Comparison of ENCODE assay signal across 8 cellular contexts in the genomic region with DNA sequence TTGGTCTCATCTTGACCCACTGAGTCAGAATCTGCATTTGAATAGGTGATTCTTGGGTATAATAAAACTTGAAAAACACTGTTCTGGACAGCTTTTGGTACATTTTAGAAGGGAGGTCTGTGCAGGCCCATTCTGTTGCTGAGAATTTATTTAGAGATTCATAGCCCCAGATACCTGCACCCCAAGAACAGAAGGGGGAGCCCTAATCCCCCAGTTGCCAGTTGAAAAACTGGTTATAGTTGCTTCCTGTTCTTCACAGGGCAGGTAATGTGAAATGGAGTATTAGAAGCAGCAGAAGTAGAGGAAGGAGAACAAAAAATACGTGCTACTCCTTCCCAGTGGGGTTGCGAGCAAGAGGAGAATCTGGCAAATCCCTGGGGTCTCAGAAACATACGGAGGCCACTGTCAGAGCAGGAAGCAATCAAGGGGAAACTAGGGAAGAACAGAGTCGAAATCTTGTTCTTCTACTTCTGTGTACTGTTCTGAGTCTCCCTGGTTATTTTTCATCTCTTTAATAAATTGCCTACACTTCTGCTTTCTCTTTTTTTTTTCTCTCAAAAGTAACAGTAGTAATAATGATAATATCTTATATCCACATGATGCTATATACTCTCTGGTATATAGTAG. TPM values are rescaled to one million over a fixed set of nuclear protein-coding genes. Genes with fewer than 3 reads are reported as not detected.
DNase-seq lines count a peak whose midpoint lies in the region; ATAC-seq and TF ChIP-seq lines count a peak whose summit lies in the region.

No MANE protein-coding gene starts in this region.

- peaks cover 7% of the 10 kb centered on the region; the same call in 1 of the 2 replicates for H3K27me3 ChIP-seq in DOHH2 (ENCODE audit: control insufficient read depth, low read length)
- H3K27me3 ChIP-seq in psoas muscle (ENCODE audit: insufficient read depth in 3 of 3, low read length in 2 of 3): no peaks in the 10 kb centered on the region

- H3K27me3 Mint-ChIP-seq in natural killer cell (ENCODE audit: low read depth in 2 of 2): peaks cover 8 to 31% of the 10 kb centered on the region in 2 donors

- no peak overlapping the region for H3K27ac ChIP-seq in DOHH2 (ENCODE audit: low read depth, low read length)
- no peak overlapping the region for H3K27ac ChIP-seq in psoas muscle

- DNase-seq in SW480 (ENCODE audit: low spot score) (peak; percentile 38), choroid plexus epithelial cell (ENCODE audit: low read depth) (peak; percentile 65), natural killer cell (no peak), psoas muscle (no peak), A172 (ENCODE audit: low spot score) (no peak)

- H3K4me2 ChIP-seq in DOHH2 (ENCODE audit: low read length): peak overlapping the region; percentile 54

- H3K79me2 ChIP-seq in DOHH2 (ENCODE audit: control insufficient read depth, low read length): no peaks in the 10 kb centered on the region

- H3K9me2 ChIP-seq in DOHH2 (replicated peaks; ENCODE audit: control insufficient read depth, low read length): no peaks in the 10 kb centered on the region; the same call in 1 of the 2 replicates

- TF ChIP-seq CTCF in DOHH2 (IDR thresholded peaks at IDR 0.05; ENCODE audit: low read depth, low read length, poor library complexity, severe bottlenecking) (peak; percentile 87), choroid plexus epithelial cell (conservative IDR thresholded peaks at IDR 0.05; ENCODE audit: low read depth, low read length) (peak; percentile 77), natural killer cell (IDR thresholded peaks at IDR 0.05) (peak; percentile 34), psoas muscle (IDR thresholded peaks at IDR 0.05) (no peak)

- peaks cover 6% of the 10 kb centered on the region in 2 donors for H3K4me1 Mint-ChIP-seq in natural killer cell

- WGBS in psoas muscle, 3 donors: 38 to 59% (median 47%) methylated on average over 4 of the region's 4 CpGs

- H3K9me3 ChIP-seq in DOHH2 (ENCODE audit: control insufficient read depth, insufficient read depth, low read length) (no peaks in the 10 kb centered on the region), psoas muscle (no peaks in the 10 kb centered on the region)

- no peaks in the 10 kb centered on the region for H3K9me3 Mint-ChIP-seq in natural killer cell

- intact Hi-C loops in natural killer cell (cut with micrococcal nuclease): no loop called here
- intact Hi-C loops in psoas muscle (cut with DNase I): no loop called here

- H3K4me1 ChIP-seq in DOHH2 (ENCODE audit: control insufficient read depth, low read length) (peaks cover 3% of the 10 kb centered on the region; the same call in 1 of the 2 replicates), psoas muscle (no peaks in the 10 kb centered on the region)

- peak overlapping the region; percentile 63 for H3K4me3 Mint-ChIP-seq in natural killer cell

- H3K36me3 Mint-ChIP-seq in natural killer cell: no peaks in the 10 kb centered on the region

- no peaks in the 10 kb centered on the region for H4K20me1 ChIP-seq in DOHH2 (ENCODE audit: control insufficient read depth, insufficient read depth, low read depth, low read length)

- no peaks in the 10 kb centered on the region for H3F3A ChIP-seq in DOHH2 (ENCODE audit: control insufficient read depth, insufficient read depth)

- peak overlapping the region; percentile 47 for H3K4me3 ChIP-seq in DOHH2 (ENCODE audit: low read length)
- no peak overlapping the region for H3K4me3 ChIP-seq in choroid plexus epithelial cell (ENCODE audit: low read depth, low read length)
- H3K4me3 ChIP-seq in psoas muscle: no peak overlapping the region

- peak overlapping the region in 1 of 2 donors; percentile 61 for H3K27ac Mint-ChIP-seq in natural killer cell

- ATAC-seq in GM19324 (IDR thresholded peaks at IDR 0.05; ENCODE audit: low FRiP score, unreplicated experiment) (peak; percentile 67), HG03175 (IDR thresholded peaks at IDR 0.05; ENCODE audit: unreplicated experiment) (peak; percentile 90), natural killer cell (peak in 2 of 3 donors; percentile 50 to 63), psoas muscle (no peak)

- H3K36me3 ChIP-seq in DOHH2 (ENCODE audit: control insufficient read depth, low read length): no peaks in the 10 kb centered on the region
- H3K36me3 ChIP-seq in psoas muscle (ENCODE audit: insufficient read depth in 1 of 2, low read depth in 1 of 2): no peaks in the 10 kb centered on the region

RNA-seq across cellular contexts. Expression of a gene that starts 4.6 kb away (rescaled TPM):
- total RNA-seq in natural killer cell: not detected
- not detected for total RNA-seq in psoas muscle
- under 1 TPM in 1 of 3 donors, not detected in 2; 0.01 TPM for polyA plus RNA-seq in psoas muscle
- total RNA-seq in A172 (2014; rRNA removed; shearing (Covaris generic)): 0.22 and 0.24 TPM in 2 replicates

RNA-seq across cellular contexts. Expression of a gene that starts 23.3 kb away (rescaled TPM):
- total RNA-seq in natural killer cell (100 to 1,000 TPM in 1 of 3 donors, 10 to 100 TPM in 2; 79.7 to 102 (median 82.0) TPM), psoas muscle (1 to 10 TPM; 3.8 to 5.2 (median 4.6) TPM)
- polyA plus RNA-seq in psoas muscle: 1 to 10 TPM; 2.9 to 6.1 (median 4.0) TPM
- total RNA-seq in A172 (2014; rRNA removed; shearing (Covaris generic)): 17.1 and 19.6 TPM in 2 replicates

RNA-seq across cellular contexts. Expression of a gene that starts 49.3 kb away (rescaled TPM):
- total RNA-seq in natural killer cell: not detected
- under 1 TPM in 1 of 4 donors, not detected in 3; 0.09 TPM for total RNA-seq in psoas muscle
- under 1 TPM in 2 of 3 donors, not detected in 1; 0.03 to 0.07 TPM for polyA plus RNA-seq in psoas muscle
- not detected in 2 replicates for total RNA-seq in A172 (2014; rRNA removed; shearing (Covaris generic))

Comparison
In these comparisons a context has a peak if more than half of its experiments do, and no peak if none do; other contexts are left out.
1. ATAC-seq: peak in GM19324 (single experiment), HG03175 (single experiment) and natural killer cell (2 of 3); none in psoas muscle (0 of 4).
2. DNase-seq: peak in SW480 (single experiment) and choroid plexus epithelial cell (single experiment); none in natural killer cell (single experiment), psoas muscle (0 of 2) and A172 (single experiment).